In genomic region chr14:80446356-80446755, GRCh38 we compare ENCODE assay signal across 21 cellular contexts.
DNase-seq lines count a peak whose midpoint lies in the region; FAIRE-seq and TF ChIP-seq lines count a peak whose summit lies in the region.
"Had no signal": no experiment of that assay in that cellular context is flagged by ENCODE, and none has a peak within 500 bp of the region (broad histone marks: within the 10 kb centered on the region; RNA-seq: fewer than 3 reads in every experiment).

No MANE protein-coding gene starts in this region.

- no peak overlapping the region for H3K4me3 ChIP-seq in AG10803 (ENCODE audit: low read length)
- H3K4me3 ChIP-seq in GM23248: 0 out of 2 replicates have a peak overlapping the region, but pooled peaks have one; percentile 14
- H3K4me3 ChIP-seq in choroid plexus epithelial cell (ENCODE audit: low read depth, low read length): no peak overlapping the region
- no peak overlapping the region for H3K4me3 ChIP-seq in keratinocyte (ENCODE audit: control insufficient read depth in 2 of 3, extremely low read depth in 1 of 3, insufficient read depth in 2 of 3, low read depth in 1 of 3, low read length in 3 of 3)
- no peak overlapping the region for H3K4me3 ChIP-seq in MM.1S (ENCODE audit: low read length)
- H3K4me3 ChIP-seq: Peyer's patch had no signal

- dilution Hi-C loops in keratinocyte (cut with MboI; ENCODE audit: extremely low pct_ligation_motif_present, low sequenced_read_pairs): no loop called here

- H3K9me2 ChIP-seq in GM23248 (ENCODE audit: insufficient read depth): no peaks in the 10 kb centered on the region
- no peaks in the 10 kb centered on the region for H3K9me2 ChIP-seq in MM.1S (replicated peaks; ENCODE audit: insufficient read depth, low read length)

- no peaks in the 10 kb centered on the region for H3K36me3 ChIP-seq in GM23248 (ENCODE audit: low read depth)
- no peaks in the 10 kb centered on the region for H3K36me3 ChIP-seq in keratinocyte (ENCODE audit: control insufficient read depth in 2 of 2, extremely low read depth in 1 of 2, insufficient read depth in 2 of 2, low read length in 2 of 2)
- H3K36me3 ChIP-seq in MM.1S (replicated peaks; ENCODE audit: insufficient read depth, low read length): no peaks in the 10 kb centered on the region
- H3K36me3 ChIP-seq: Peyer's patch had no signal

- H3F3A ChIP-seq in GM23248 (ENCODE audit: insufficient read depth) (0 out of 2 replicates have a peak, but pooled peaks cover 4% of the 10 kb centered on the region), MM.1S (ENCODE audit: insufficient read depth, low read length) (no peaks in the 10 kb centered on the region)

- peak; percentile 13 for FAIRE-seq in keratinocyte (lab: Jason Lieb, UNC)
- FAIRE-seq: GM12891, GM19239 had no signal

- H3K79me2 ChIP-seq in GM23248 (ENCODE audit: insufficient read depth) (no peaks in the 10 kb centered on the region), keratinocyte (ENCODE audit: control insufficient read depth, insufficient read depth, low read length) (no peaks in the 10 kb centered on the region), MM.1S (ENCODE audit: low read length) (no peaks in the 10 kb centered on the region)

- H3K27ac ChIP-seq in GM23248 (no peak overlapping the region), keratinocyte (ENCODE audit: control insufficient read depth, insufficient read depth, low read length) (no peak overlapping the region), MM.1S (ENCODE audit: low read length) (no peak overlapping the region)
- H3K27ac ChIP-seq: KMS-11, Peyer's patch had no signal

- H3K4me2 ChIP-seq in GM23248 (ENCODE audit: unreplicated experiment) (peak overlapping the region; percentile 33), keratinocyte (ENCODE audit: control insufficient read depth, extremely low read depth, insufficient read depth, low read depth, low read length) (no peak overlapping the region), MM.1S (ENCODE audit: low read depth, low read length) (no peak overlapping the region)
- H3K4me2 ChIP-seq: KMS-11 had no signal

- H3K9ac ChIP-seq in GM23248 (no peak overlapping the region), keratinocyte (ENCODE audit: control insufficient read depth, extremely low read depth, insufficient read depth, low read length) (no peak overlapping the region), MM.1S (ENCODE audit: low read length) (no peak overlapping the region)
- H3K9ac ChIP-seq: KMS-11 had no signal

- H3K9me1 ChIP-seq in keratinocyte (ENCODE audit: control insufficient read depth, extremely low read depth, insufficient read depth, low read length): no peaks in the 10 kb centered on the region

- in situ Hi-C loops in GM23248 (cut with MboI): no loop called here

- H3K4me1 ChIP-seq in GM23248 (ENCODE audit: insufficient read depth) (peaks cover 15% of the 10 kb centered on the region), keratinocyte (ENCODE audit: control insufficient read depth, extremely low read depth, insufficient read depth, low read length) (no peaks in the 10 kb centered on the region), MM.1S (ENCODE audit: low read length) (no peaks in the 10 kb centered on the region)
- H3K4me1 ChIP-seq: Peyer's patch had no signal

- no peaks in the 10 kb centered on the region for H3K27me3 ChIP-seq in GM23248 (replicated peaks; ENCODE audit: insufficient read depth)
- no peaks in the 10 kb centered on the region for H3K27me3 ChIP-seq in keratinocyte (ENCODE audit: control insufficient read depth, extremely low read depth, insufficient read depth, low read length)
- H3K27me3 ChIP-seq in MM.1S (replicated peaks; ENCODE audit: insufficient read depth, low read length): no peaks in the 10 kb centered on the region
- H3K27me3 ChIP-seq: Peyer's patch had no signal

- H2AFZ ChIP-seq in GM23248 (peak overlapping the region; percentile 8; the same call in 1 of the 2 replicates), keratinocyte (ENCODE audit: control insufficient read depth, low read length) (no peak overlapping the region), MM.1S (ENCODE audit: low read length) (no peak overlapping the region)

- DNase-seq in AG10803 (ENCODE audit: low read depth): peak; percentile 18
- peak; percentile 49 for DNase-seq in GM23248
- DNase-seq in choroid plexus epithelial cell (ENCODE audit: low read depth): peak; percentile 16
- no peak for DNase-seq in keratinocyte (ENCODE audit: low read depth, low spot score)
- DNase-seq in GF-D8 (lab: John Stamatoyannopoulos, UW): no peak
- no peak for DNase-seq in MM.1S
- DNase-seq in stimulated activated CD4-positive, alpha-beta T cell treated with anti-CD3 and anti-CD28 coated beads, Interleukin-15, amount 100 ng/mL, for 24 hours: no peak
- DNase-seq: ACHN, C1 segment of cervical spinal cord, COR-L47, DMS153, GOT3, NCI-H1417, NCI-H2029, NCI-H510A, NCI-H82, Peyer's patch, SHP77 had no signal

- TF ChIP-seq CTCF in AG10803 (conservative IDR thresholded peaks at IDR 0.05; ENCODE audit: low read length) (no peak), choroid plexus epithelial cell (conservative IDR thresholded peaks at IDR 0.05; ENCODE audit: low read depth, low read length) (no peak), keratinocyte (optimal IDR thresholded peaks at IDR 0.05 in 1 of 3, IDR thresholded peaks at IDR 0.05 in 1 of 3, conservative IDR thresholded peaks at IDR 0.05 in 1 of 3; ENCODE audit: extremely low read depth in 1 of 3, insufficient read depth in 2 of 3, low read length in 3 of 3) (no peak), MM.1S (IDR thresholded peaks at IDR 0.05; ENCODE audit: low read length) (no peak)

- H4K20me1 ChIP-seq in GM23248 (ENCODE audit: insufficient read depth): no peaks in the 10 kb centered on the region
- H4K20me1 ChIP-seq in keratinocyte (ENCODE audit: control insufficient read depth, extremely low read depth, insufficient read depth, low read length): no peaks in the 10 kb centered on the region
- no peaks in the 10 kb centered on the region for H4K20me1 ChIP-seq in MM.1S (ENCODE audit: insufficient read depth, low read length)

- H3K9me3 ChIP-seq in GM23248 (ENCODE audit: low read depth): no peaks in the 10 kb centered on the region
- no peaks in the 10 kb centered on the region for H3K9me3 ChIP-seq in keratinocyte (ENCODE audit: control insufficient read depth, low read depth, low read length)
- H3K9me3 ChIP-seq in MM.1S (replicated peaks; ENCODE audit: insufficient read depth, low read length): no peaks in the 10 kb centered on the region

Comparison
In these comparisons a context has a peak if more than half of its experiments do, and no peak if none do; other contexts are left out.
1. DNase-seq: peak in AG10803 (single experiment), GM23248 (single experiment) and choroid plexus epithelial cell (single experiment); none in keratinocyte (single experiment), GF-D8 (single experiment), MM.1S (single experiment) and stimulated activated CD4-positive, alpha-beta T cell treated with anti-CD3 and anti-CD28 coated beads, Interleukin-15, amount 100 ng/mL, for 24 hours (single experiment).